ENCODE assay signal across 19 cellular contexts in genomic region chr1:6092211-6092610, GRCh38. TPM values are rescaled to one million over a fixed set of nuclear protein-coding genes. Genes with fewer than 3 reads are reported as not detected.
A peak's percentile ranks its signal among the peaks of the same experiment; 100 is the strongest.
DNase-seq lines count a peak whose midpoint lies in the region; ATAC-seq and TF ChIP-seq lines count a peak whose summit lies in the region.
"Had no signal": no experiment of that assay in that cellular context is flagged by ENCODE, and none has a peak within 500 bp of the region (broad histone marks: within the 10 kb centered on the region; RNA-seq: fewer than 3 reads in every experiment).

No MANE protein-coding gene starts in this region.

- DNase-seq in Right ventricle myocardium inferior (ENCODE audit: missing footprints), result peak; percentile 63
- no peak for DNase-seq in right atrium auricular region (ENCODE audit: low spot score)
- DNase-seq in SJCRH30, result peak; percentile 49
- DNase-seq in left kidney (ENCODE audit: low read depth, low spot score), result peak; percentile 36
- DNase-seq in naive thymus-derived CD8-positive, alpha-beta T cell, result no peak
- DNase-seq in SW480 (ENCODE audit: low spot score), result no peak
- no peak for DNase-seq in activated CD4-positive, alpha-beta T cell treated with anti-CD3 and anti-CD28 coated beads for 36 hours
- DNase-seq: AML-193; CD8-positive, alpha-beta T cell; COR-L47; DMS 273 treated with DMSO at 0.1 percent for 48 hours; DMS53; DND-41; EL; H9; IMR-90 had no signal

- H3K27ac Mint-ChIP-seq in naive thymus-derived CD8-positive, alpha-beta T cell, result no peak overlapping the region
- no peak overlapping the region for H3K27ac Mint-ChIP-seq in activated CD4-positive, alpha-beta T cell treated with anti-CD3 and anti-CD28 coated beads for 36 hours
- H3K27ac Mint-ChIP-seq: CD8-positive, alpha-beta T cell; H9 had no signal

- H3K9me3 Mint-ChIP-seq in naive thymus-derived CD8-positive, alpha-beta T cell, result no peaks in the 10 kb centered on the region
- H3K9me3 Mint-ChIP-seq in activated CD4-positive, alpha-beta T cell treated with anti-CD3 and anti-CD28 coated beads for 36 hours (ENCODE audit: low read depth), result no peaks in the 10 kb centered on the region
- H3K9me3 Mint-ChIP-seq: CD8-positive, alpha-beta T cell; H9 had no signal

- intact Hi-C loops in Right ventricle myocardium inferior (cut with DNase I), result no loop called here
- intact Hi-C loops in activated CD4-positive, alpha-beta T cell treated with anti-CD3 and anti-CD28 coated beads for 36 hours (cut with DNase I, micrococcal nuclease), result no loop called here

- H3K9me3 ChIP-seq in right atrium auricular region, result no peaks in the 10 kb centered on the region
- H3K9me3 ChIP-seq in SJCRH30 (replicated peaks), result no peaks in the 10 kb centered on the region
- H3K9me3 ChIP-seq: A549 had no signal

- no peak for TF ChIP-seq CTCF in right atrium auricular region (IDR thresholded peaks at IDR 0.05)

- H3K27me3 ChIP-seq in right atrium auricular region, result no peaks in the 10 kb centered on the region
- H3K27me3 ChIP-seq in SJCRH30, result peaks cover 68% of the 10 kb centered on the region

- peaks cover 0 to 49% (median 0%) of the 10 kb centered on the region in 3 donors for H3K36me3 Mint-ChIP-seq in naive thymus-derived CD8-positive, alpha-beta T cell
- peaks cover 18% of the 10 kb centered on the region for H3K36me3 Mint-ChIP-seq in activated CD4-positive, alpha-beta T cell treated with anti-CD3 and anti-CD28 coated beads for 36 hours (ENCODE audit: low read depth)

- POLR2A ChIA-PET in naive thymus-derived CD8-positive, alpha-beta T cell (lab: Charles Lee), result no interaction called here
- POLR2A ChIA-PET in activated CD4-positive, alpha-beta T cell treated with anti-CD3 and anti-CD28 coated beads for 36 hours (lab: Charles Lee), result no interaction called here

- H3K4me1 ChIP-seq in right atrium auricular region (no peaks in the 10 kb centered on the region), SJCRH30 (no peaks in the 10 kb centered on the region)
- H3K4me1 ChIP-seq: A549 had no signal

- CTCF ChIA-PET in activated CD4-positive, alpha-beta T cell treated with anti-CD3 and anti-CD28 coated beads for 36 hours (lab: Charles Lee), result interaction anchor here (0.7 kb wide), 1 partner anchor 65 kb away, joined by 3 read pairs; no protein-coding TSS in a partner anchor

- no peaks in the 10 kb centered on the region for H3K36me3 ChIP-seq in right atrium auricular region
- H3K36me3 ChIP-seq in SJCRH30, result no peaks in the 10 kb centered on the region

- no peak overlapping the region for H3K27ac ChIP-seq in right atrium auricular region
- no peak overlapping the region for H3K27ac ChIP-seq in SJCRH30
- H3K27ac ChIP-seq: 22Rv1, A549 had no signal

- no peaks in the 10 kb centered on the region for H3K27me3 Mint-ChIP-seq in naive thymus-derived CD8-positive, alpha-beta T cell
- H3K27me3 Mint-ChIP-seq in activated CD4-positive, alpha-beta T cell treated with anti-CD3 and anti-CD28 coated beads for 36 hours, result no peaks in the 10 kb centered on the region

- no peak overlapping the region for H3K4me3 Mint-ChIP-seq in naive thymus-derived CD8-positive, alpha-beta T cell
- no peak overlapping the region for H3K4me3 Mint-ChIP-seq in activated CD4-positive, alpha-beta T cell treated with anti-CD3 and anti-CD28 coated beads for 36 hours
- H3K4me3 Mint-ChIP-seq: CD8-positive, alpha-beta T cell; H9 had no signal

- ATAC-seq in Right ventricle myocardium inferior, result no peak
- no peak for ATAC-seq in naive thymus-derived CD8-positive, alpha-beta T cell
- no peak for ATAC-seq in activated CD4-positive, alpha-beta T cell treated with anti-CD3 and anti-CD28 coated beads for 36 hours
- ATAC-seq: A549; CD8-positive, alpha-beta T cell; GM12878 had no signal

- H3K4me1 Mint-ChIP-seq in naive thymus-derived CD8-positive, alpha-beta T cell, result no peaks in the 10 kb centered on the region
- no peaks in the 10 kb centered on the region for H3K4me1 Mint-ChIP-seq in activated CD4-positive, alpha-beta T cell treated with anti-CD3 and anti-CD28 coated beads for 36 hours
- H3K4me1 Mint-ChIP-seq: H9 had no signal

- H3K4me3 ChIP-seq in right atrium auricular region (no peak overlapping the region), SJCRH30 (no peak overlapping the region)
- H3K4me3 ChIP-seq: A549, GM12878 had no signal

RNA-seq across cellular contexts. Expression of gene KCNAB2, which starts 46.5 kb away (rescaled TPM):
- total RNA-seq in Right ventricle myocardium inferior (21.0 TPM), right atrium auricular region (10 to 100 TPM in 1 of 2 donors, 1 to 10 TPM in 1; 9.3 to 14.3 TPM)
- 0.56 and 0.77 TPM in 2 replicates for total RNA-seq in SJCRH30 (2014; rRNA removed; shearing (Covaris generic))
- total RNA-seq in naive thymus-derived CD8-positive, alpha-beta T cell, result 100 to 1,000 TPM; 189 to 190 TPM
- polyA plus RNA-seq in naive thymus-derived CD8-positive, alpha-beta T cell, result 10 to 100 TPM; 17.8 to 46.6 (median 21.4) TPM
- 100 to 1,000 TPM; 231 to 258 TPM for total RNA-seq in activated CD4-positive, alpha-beta T cell treated with anti-CD3 and anti-CD28 coated beads for 36 hours

Comparison
In these comparisons a context has a peak if more than half of its experiments do, and no peak if none do; other contexts are left out.
1. DNase-seq: peak in Right ventricle myocardium inferior (single experiment), SJCRH30 (2 of 2) and left kidney (single experiment); none in right atrium auricular region (single experiment), naive thymus-derived CD8-positive, alpha-beta T cell (0 of 10), SW480 (single experiment) and activated CD4-positive, alpha-beta T cell treated with anti-CD3 and anti-CD28 coated beads for 36 hours (single experiment).